ENCODE assay signal across 8 cellular contexts in genomic region chr19:52734893-52735661, GRCh38. TPM values are rescaled to one million over a fixed set of nuclear protein-coding genes. Genes with fewer than 3 reads are reported as not detected.
A peak's percentile ranks its signal among the peaks of the same experiment; 100 is the strongest.
DNase-seq lines count a peak whose midpoint lies in the region; ATAC-seq and TF ChIP-seq lines count a peak whose summit lies in the region.

ZNF611 (minus strand) TSS chr19:52735044; CDS start chr19:52715894, 19,150 bp downstream.

- H3K27ac Mint-ChIP-seq in activated CD4-positive, alpha-beta memory T cell treated with anti-CD3 and anti-CD28 coated beads for 36 hours: peak within 1 kb of the TSS; percentile 89

- H3K9me3 ChIP-seq in right lobe of liver: no peaks in the 10 kb centered on the region

- no peaks in the 10 kb centered on the region for H3K9me3 Mint-ChIP-seq in activated CD4-positive, alpha-beta memory T cell treated with anti-CD3 and anti-CD28 coated beads for 36 hours

- peaks cover 26% of the 10 kb centered on the region for H3K4me1 Mint-ChIP-seq in activated CD4-positive, alpha-beta memory T cell treated with anti-CD3 and anti-CD28 coated beads for 36 hours (ENCODE audit: low read depth)

- POLR2A ChIA-PET in activated CD4-positive, alpha-beta memory T cell treated with anti-CD3 and anti-CD28 coated beads for 36 hours (lab: Charles Lee): no interaction called here

- peaks cover 4% of the 10 kb centered on the region for H3K36me3 Mint-ChIP-seq in activated CD4-positive, alpha-beta memory T cell treated with anti-CD3 and anti-CD28 coated beads for 36 hours

- CTCF ChIA-PET in activated CD4-positive, alpha-beta memory T cell treated with anti-CD3 and anti-CD28 coated beads for 36 hours (lab: Charles Lee): interaction anchor here (0.8 kb wide), 1 partner anchor 12 kb away, joined by 3 read pairs; no protein-coding TSS in a partner anchor

- peak within 1 kb of the TSS; percentile 65 to 76 (median 73) for H3K4me3 ChIP-seq in right lobe of liver

- ATAC-seq in GM19395 (IDR thresholded peaks at IDR 0.05; ENCODE audit: unreplicated experiment) (peak; percentile 96), HG03571 (IDR thresholded peaks at IDR 0.05; ENCODE audit: unreplicated experiment) (peak; percentile 87), right lobe of liver (peak; percentile 98 to 99 (median 99))

- no peaks in the 10 kb centered on the region for H3K27me3 Mint-ChIP-seq in activated CD4-positive, alpha-beta memory T cell treated with anti-CD3 and anti-CD28 coated beads for 36 hours

- peak; percentile 99 for DNase-seq in CD1c-positive myeloid dendritic cell (ENCODE audit: extremely low spot score)
- DNase-seq in NCI-H82 (lab: John Stamatoyannopoulos, UW): peak; percentile 96
- DNase-seq in activated CD4-positive, alpha-beta memory T cell treated with anti-CD3 and anti-CD28 coated beads for 36 hours: peak; percentile 99
- DNase-seq in dermis microvascular lymphatic vessel endothelial cell (ENCODE audit: low read depth in 2 of 2): peak; percentile 89 to 97
- peak; percentile 97 for DNase-seq in right lobe of liver
- DNase-seq in stimulated activated CD4-positive, alpha-beta T cell treated with anti-CD3 and anti-CD28 coated beads, Interleukin-4, amount 100 ng/mL, for 4 hours: peak; percentile 97 to 99

- peak; percentile 9 to 68 (median 52) for TF ChIP-seq CTCF in right lobe of liver (IDR thresholded peaks at IDR 0.05)

- H3K36me3 ChIP-seq in right lobe of liver: no peaks in the 10 kb centered on the region

- H3K27me3 ChIP-seq in right lobe of liver: no peaks in the 10 kb centered on the region

- peak within 1 kb of the TSS; percentile 49 to 67 (median 59) for H3K27ac ChIP-seq in right lobe of liver

- WGBS in right lobe of liver (ENCODE audit: insufficient coverage, low coverage, low lambda C conversion rate, missing lambda C conversion rate): 6% methylated on average over 34 of the region's 38 CpGs

- H3K4me1 ChIP-seq in right lobe of liver: no peaks in the 10 kb centered on the region

- peak within 1 kb of the TSS; percentile 76 for H3K4me3 Mint-ChIP-seq in activated CD4-positive, alpha-beta memory T cell treated with anti-CD3 and anti-CD28 coated beads for 36 hours

- TF ChIP-seq POLR2A in right lobe of liver (IDR thresholded peaks at IDR 0.05): peak; percentile 68

- intact Hi-C loops in activated CD4-positive, alpha-beta memory T cell treated with anti-CD3 and anti-CD28 coated beads for 36 hours (cut with micrococcal nuclease): loop anchor here (1.0 to 5.0 kb wide), 5 partner anchors 45 to 208 kb away; partner anchors contain the start of genes ZNF600, ZNF808 and ZNF83
- intact Hi-C loops in right lobe of liver (cut with DNase I): no loop called here

RNA-seq across cellular contexts. Expression of gene ZNF611, which starts in this region (rescaled TPM):
- 10 to 100 TPM; 17.9 to 20.3 TPM for total RNA-seq in activated CD4-positive, alpha-beta memory T cell treated with anti-CD3 and anti-CD28 coated beads for 36 hours
- 5.4 and 5.8 TPM in 2 replicates for total RNA-seq in dermis microvascular lymphatic vessel endothelial cell
- total RNA-seq in right lobe of liver: 1 to 10 TPM; 3.3 to 5.4 (median 3.9) TPM

Comparison
In these comparisons a context has a peak if more than half of its experiments do, and no peak if none do; other contexts are left out.
1. Peak in every context shown above with its lines: DNase-seq, ATAC-seq, H3K4me3 ChIP-seq and H3K27ac ChIP-seq.